ENCODE assay signal across 9 cellular contexts in genomic region chr12:119178544-119179334, GRCh38. TPM values are rescaled to one million over a fixed set of nuclear protein-coding genes. Genes with fewer than 3 reads are reported as not detected.
DNase-seq lines count a peak whose midpoint lies in the region; ATAC-seq and TF ChIP-seq lines count a peak whose summit lies in the region.
"Had no signal": no experiment of that assay in that cellular context is flagged by ENCODE, and none has a peak within 500 bp of the region (broad histone marks: within the 10 kb centered on the region; RNA-seq: fewer than 3 reads in every experiment).

A gene with protein sequence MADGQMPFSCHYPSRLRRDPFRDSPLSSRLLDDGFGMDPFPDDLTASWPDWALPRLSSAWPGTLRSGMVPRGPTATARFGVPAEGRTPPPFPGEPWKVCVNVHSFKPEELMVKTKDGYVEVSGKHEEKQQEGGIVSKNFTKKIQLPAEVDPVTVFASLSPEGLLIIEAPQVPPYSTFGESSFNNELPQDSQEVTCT (plus strand): TSS chr12:119178931. CDS start chr12:119179313, 382 bp downstream.

- no peak for TF ChIP-seq CTCF in fibroblast of pulmonary artery (IDR thresholded peaks at IDR 0.05; ENCODE audit: low read length, missing control alignments)

- peak within 1 kb of the TSS; percentile 67 for H3K4me3 ChIP-seq in fibroblast of pulmonary artery (replicated peaks; ENCODE audit: low read depth, low read length)

- peak within 1 kb of the TSS; percentile 52 for H3K9ac ChIP-seq in ES-I3 (ENCODE audit: low read depth, low read length)

- H3K36me3 ChIP-seq in ES-I3 (ENCODE audit: insufficient read depth, low read length) = no peaks in the 10 kb centered on the region

- peaks cover 37% of the 10 kb centered on the region for H3K4me1 ChIP-seq in ES-I3 (ENCODE audit: insufficient read depth, low read length)

- ATAC-seq in GM19455 (IDR thresholded peaks at IDR 0.05; ENCODE audit: unreplicated experiment) = no peak

- no peaks in the 10 kb centered on the region for H3K9me3 ChIP-seq in ES-I3 (ENCODE audit: control insufficient read depth, insufficient read depth, low read length)

- DNase-seq in SHP77 (lab: John Stamatoyannopoulos, UW) (peak; percentile 82 to 87), fibroblast of pulmonary artery (ENCODE audit: low read depth) (peak; percentile 95), myocyte (ENCODE audit: low read depth) (peak; percentile 99), GDM1 (lab: John Stamatoyannopoulos, UW) (no peak), HUDEP-2 (lab: John Stamatoyannopoulos, UW; ENCODE audit: unreplicated experiment in 76 of 76) (no peak), NK-92 (lab: John Stamatoyannopoulos, UW; ENCODE audit: unreplicated experiment) (no peak)

RNA-seq across cellular contexts. Expression of the gene that starts here (rescaled TPM):
- total RNA-seq in myocyte = 237 and 326 TPM in 2 replicates
- 133 TPM for polyA plus RNA-seq in myocyte (2012)
- polyA plus RNA-seq: neural cell had no signal

Comparison
In these comparisons a context has a peak if more than half of its experiments do, and no peak if none do; other contexts are left out.
1. DNase-seq: peak in SHP77 (2 of 2), fibroblast of pulmonary artery (single experiment) and myocyte (single experiment); none in GDM1 (single experiment), HUDEP-2 (0 of 76) and NK-92 (single experiment).